In genomic region chr15:80991446-80991845, GRCh38 we compare ENCODE assay signal across 8 cellular contexts. TPM values are rescaled to one million over a fixed set of nuclear protein-coding genes. Genes with fewer than 3 reads are reported as not detected.
DNase-seq lines count a peak whose midpoint lies in the region; ATAC-seq and TF ChIP-seq lines count a peak whose summit lies in the region.

No MANE protein-coding gene starts in this region.

- TF ChIP-seq CTCF in AG10803 (conservative IDR thresholded peaks at IDR 0.05; ENCODE audit: low read length) (peak; percentile 38), MCF 10A (IDR thresholded peaks at IDR 0.05; ENCODE audit: unreplicated experiment) (no peak), RWPE1 (conservative IDR thresholded peaks at IDR 0.05; ENCODE audit: low read depth) (no peak)

- H3K4me3 ChIP-seq in AG10803 (ENCODE audit: low read length): no peak overlapping the region

- DNase-seq in AG10803 (ENCODE audit: low read depth) (peak; percentile 75), Kasumi-1 (lab: John Stamatoyannopoulos, UW) (peak; percentile 74 to 78), MCF 10A (ENCODE audit: unreplicated experiment) (peak; percentile 16), midbrain (lab: John Stamatoyannopoulos, UW) (peak; percentile 71), RWPE1 (ENCODE audit: low spot score) (no peak), DMS53 (lab: John Stamatoyannopoulos, UW) (no peak)

- no peak overlapping the region for H3K4me3 Mint-ChIP-seq in MCF 10A (ENCODE audit: unreplicated experiment)

- H3K4me1 Mint-ChIP-seq in MCF 10A (ENCODE audit: insufficient read depth, unreplicated experiment): peaks cover 28% of the 10 kb centered on the region

- no peaks in the 10 kb centered on the region for H3K9me3 Mint-ChIP-seq in MCF 10A (ENCODE audit: unreplicated experiment)

- intact Hi-C loops in MCF 10A (cut with micrococcal nuclease): no loop called here

- CTCF ChIA-PET in MCF 10A (lab: Yijun Ruan, JAX): interaction anchor here (0.6 to 1.7 kb wide), 5 partner anchors 10 to 329 kb away, joined by 3 to 5 read pairs (median 3); partner anchors contain the start of gene CEMIP
- CTCF ChIA-PET in RWPE1 (lab: Yijun Ruan, JAX): interaction anchor here (0.7 kb wide), 1 partner anchor 534 kb away, joined by 3 read pairs; no protein-coding TSS in a partner anchor

- H3K27ac ChIP-seq in RWPE1: no peak overlapping the region

- POLR2A ChIA-PET in MCF 10A (lab: Yijun Ruan, JAX): interaction anchor here (1.0 to 4.3 kb wide), 3 partner anchors 9 to 128 kb away, joined by 3 to 76 read pairs (median 6); partner anchors contain the start of gene TLNRD1
- POLR2A ChIA-PET in RWPE1 (lab: Yijun Ruan, JAX; ENCODE audit: low non-redundant PET): interaction anchor here (0.5 kb wide), 1 partner anchor 14 kb away, joined by 3 read pairs; no protein-coding TSS in a partner anchor

- H3K27me3 Mint-ChIP-seq in MCF 10A (ENCODE audit: insufficient read depth, unreplicated experiment): no peaks in the 10 kb centered on the region

- no peak overlapping the region for H3K27ac Mint-ChIP-seq in MCF 10A (ENCODE audit: low read depth, unreplicated experiment)

- BruUV-seq in MCF 10A (replicated peaks; lab: Mats Ljungman, UMichigan): no TSS peak

- no peak for ATAC-seq in HG02840 (IDR thresholded peaks at IDR 0.05; ENCODE audit: low FRiP score, unreplicated experiment)
- ATAC-seq in HG03354 (IDR thresholded peaks at IDR 0.05; ENCODE audit: poor library complexity, severe bottlenecking, unreplicated experiment): no peak

- H3K36me3 Mint-ChIP-seq in MCF 10A (ENCODE audit: insufficient read depth, unreplicated experiment): peaks cover 6% of the 10 kb centered on the region

RNA-seq across cellular contexts. Expression of gene MESD, which starts 1.8 kb away (rescaled TPM):
- 29.7 and 30.2 TPM in 2 replicates for total RNA-seq in MCF 10A (2022)

RNA-seq across cellular contexts. Expression of gene TLNRD1, which starts 9.3 kb away (rescaled TPM):
- 17.1 and 18.3 TPM in 2 replicates for total RNA-seq in MCF 10A (2022)

Comparison
In these comparisons a context has a peak if more than half of its experiments do, and no peak if none do; other contexts are left out.
1. DNase-seq: peak in AG10803 (single experiment), Kasumi-1 (2 of 2), MCF 10A (single experiment) and midbrain (single experiment); none in RWPE1 (single experiment) and DMS53 (single experiment).